ENCODE assay signal across 9 cellular contexts in genomic region chr10:45419673-45420020, GRCh38. TPM values are rescaled to one million over a fixed set of nuclear protein-coding genes. Genes with fewer than 3 reads are reported as not detected.
DNase-seq lines count a peak whose midpoint lies in the region; ATAC-seq and TF ChIP-seq lines count a peak whose summit lies in the region.
"Had no signal": no experiment of that assay in that cellular context is flagged by ENCODE, and none has a peak within 500 bp of the region (broad histone marks: within the 10 kb centered on the region; RNA-seq: fewer than 3 reads in every experiment).

No MANE protein-coding gene starts in this region.

- 15 to 26% methylated on average over 11 of the region's 11 CpGs for WGBS in testis, 2 donors

- TF ChIP-seq CTCF in GM23338 (conservative IDR thresholded peaks at IDR 0.05; ENCODE audit: low read depth in 2 of 2) (no peak), testis (IDR thresholded peaks at IDR 0.05) (no peak)

- H3K9me2 ChIP-seq in GM23338 (ENCODE audit: insufficient read depth) = peaks cover 10% of the 10 kb centered on the region; the same call in 1 of the 2 replicates

- peaks cover 6% of the 10 kb centered on the region for H3K4me1 ChIP-seq in CD4-positive, CD25-positive, alpha-beta regulatory T cell (ENCODE audit: control insufficient read depth, insufficient read depth, low read length, poor library complexity, severe bottlenecking)
- H3K4me1 ChIP-seq in GM23338 (ENCODE audit: insufficient read depth) (peaks cover 5% of the 10 kb centered on the region; the same call in 1 of the 2 replicates), testis (peaks cover 8% of the 10 kb centered on the region)

- no peaks in the 10 kb centered on the region for H3K27me3 ChIP-seq in CD4-positive, CD25-positive, alpha-beta regulatory T cell (ENCODE audit: control insufficient read depth, insufficient read depth, low read length)
- H3K27me3 ChIP-seq in GM23338 (ENCODE audit: insufficient read depth) = 0 out of 2 replicates have a peak, but pooled peaks cover 9% of the 10 kb centered on the region
- H3K27me3 ChIP-seq in testis = no peaks in the 10 kb centered on the region

- peak overlapping the region in 1 of 3 donors; percentile 60 for H3K27ac Mint-ChIP-seq in CD4-positive, CD25-positive, alpha-beta regulatory T cell
- H3K27ac Mint-ChIP-seq in GM23338 = peak overlapping the region; percentile 95

- H3K4me1 Mint-ChIP-seq in CD4-positive, CD25-positive, alpha-beta regulatory T cell = peaks cover 0 to 26% (median 8%) of the 10 kb centered on the region in 4 donors
- H3K4me1 Mint-ChIP-seq in GM23338 = peaks cover 11% of the 10 kb centered on the region

- H3K36me3 ChIP-seq in CD4-positive, CD25-positive, alpha-beta regulatory T cell (ENCODE audit: control insufficient read depth, insufficient read depth, low read length) = no peaks in the 10 kb centered on the region
- H3K36me3 ChIP-seq in GM23338 (ENCODE audit: insufficient read depth) = no peaks in the 10 kb centered on the region
- H3K36me3 ChIP-seq in testis (ENCODE audit: low read depth, missing control alignments) = no peaks in the 10 kb centered on the region

- H4K20me1 ChIP-seq in GM23338 (replicated peaks; ENCODE audit: insufficient read depth) = no peaks in the 10 kb centered on the region

- no peaks in the 10 kb centered on the region for H3K36me3 Mint-ChIP-seq in CD4-positive, CD25-positive, alpha-beta regulatory T cell
- peaks cover 4% of the 10 kb centered on the region; the same call in 1 of the 3 replicates for H3K36me3 Mint-ChIP-seq in GM23338 (ENCODE audit: low read depth)

- H3K27me3 Mint-ChIP-seq in CD4-positive, CD25-positive, alpha-beta regulatory T cell = peaks cover 30% of the 10 kb centered on the region
- H3K27me3 Mint-ChIP-seq in GM23338 (ENCODE audit: insufficient read depth, low read depth, poor library complexity) = peaks cover 19% of the 10 kb centered on the region

- no peaks in the 10 kb centered on the region for H3K79me2 ChIP-seq in GM23338 (replicated peaks; ENCODE audit: insufficient read depth)

- no peak for DNase-seq in CD4-positive, CD25-positive, alpha-beta regulatory T cell
- no peak for DNase-seq in GM23338 (ENCODE audit: low spot score)
- DNase-seq in left kidney (ENCODE audit: low read depth, low spot score) = peak; percentile 79
- no peak for DNase-seq in testis
- DNase-seq in AG08395 (ENCODE audit: low spot score) = no peak
- DNase-seq in cerebellar cortex (ENCODE audit: low spot score) = no peak
- DNase-seq in middle frontal gyrus (ENCODE audit: extremely low spot score, low spot score) = no peak

- H3K9me3 ChIP-seq in CD4-positive, CD25-positive, alpha-beta regulatory T cell (ENCODE audit: control insufficient read depth in 2 of 2, low read length in 2 of 2) = no peaks in the 10 kb centered on the region
- no peaks in the 10 kb centered on the region for H3K9me3 ChIP-seq in testis

- H3K4me3 Mint-ChIP-seq in CD4-positive, CD25-positive, alpha-beta regulatory T cell = peak overlapping the region in 3 of 4 donors; percentile 18 to 83 (median 57)
- peak overlapping the region; percentile 96 for H3K4me3 Mint-ChIP-seq in GM23338

- H3K4me2 ChIP-seq in GM23338 = peak overlapping the region; percentile 93

- intact Hi-C loops in testis (cut with DNase I; ENCODE audit: low total_unique reads) = no loop called here

- TF ChIP-seq POLR2A in testis (IDR thresholded peaks at IDR 0.05) = no peak

- H3K27ac ChIP-seq in CD4-positive, CD25-positive, alpha-beta regulatory T cell (ENCODE audit: insufficient read depth, low read length, poor library complexity, severe bottlenecking) = no peak overlapping the region
- H3K27ac ChIP-seq in GM23338 (ENCODE audit: low read depth) (no peak overlapping the region), angular gyrus (ENCODE audit: low read depth, low read length) (peak overlapping the region; percentile 68), testis (peak overlapping the region; percentile 42 to 72)

- no peaks in the 10 kb centered on the region for H3K9me3 Mint-ChIP-seq in CD4-positive, CD25-positive, alpha-beta regulatory T cell
- peaks cover under 1% of the 10 kb centered on the region; the same call in 2 of the 3 replicates for H3K9me3 Mint-ChIP-seq in GM23338

- peak overlapping the region; percentile 94 for H2AFZ ChIP-seq in GM23338

- no peak overlapping the region for H3K4me3 ChIP-seq in CD4-positive, CD25-positive, alpha-beta regulatory T cell (ENCODE audit: low read depth, low read length)
- H3K4me3 ChIP-seq in GM23338 (peak overlapping the region; percentile 82), testis (peak overlapping the region; percentile 54 to 70)

- H3F3A ChIP-seq in GM23338 (replicated peaks; ENCODE audit: low read depth) = no peaks in the 10 kb centered on the region

- no peak for ATAC-seq in CD4-positive, CD25-positive, alpha-beta regulatory T cell (ENCODE audit: low read depth in 2 of 2)
- ATAC-seq in GM23338 = peak; percentile 54
- ATAC-seq: HCT116 had no signal

TF ChIP-seq in GM23338, 12 proteins besides CTCF, POLR2A, EP300 and RAD21 (continues in another document):
- TF ChIP-seq CREB1 (CRISPR knock-in tag; IDR thresholded peaks at IDR 0.05; ENCODE audit: low read depth) (no peak), REST (IDR thresholded peaks at IDR 0.05; ENCODE audit: unreplicated experiment) (no peak), NANOG (IDR thresholded peaks at IDR 0.05; ENCODE audit: borderline replicate concordance) (no peak), ZNF331 (CRISPR knock-in tag; IDR thresholded peaks at IDR 0.05; ENCODE audit: low read depth) (no peak), EZH2phosphoT487 (IDR thresholded peaks at IDR 0.05; ENCODE audit: unreplicated experiment) (no peak), ZNF114 (CRISPR knock-in tag; IDR thresholded peaks at IDR 0.05) (no peak), JUNB (IDR thresholded peaks at IDR 0.05; ENCODE audit: unreplicated experiment) (no peak), STAT1 (IDR thresholded peaks at IDR 0.05; ENCODE audit: unreplicated experiment) (no peak), ETS1 (IDR thresholded peaks at IDR 0.05) (no peak)

RNA-seq across cellular contexts. Expression of gene ALOX5, which starts 45.6 kb away (rescaled TPM):
- total RNA-seq in CD4-positive, CD25-positive, alpha-beta regulatory T cell = 1.2 TPM
- polyA plus RNA-seq in CD4-positive, CD25-positive, alpha-beta regulatory T cell = 1 to 10 TPM in 1 of 4 donors, under 1 TPM in 3; 0.16 to 1.5 (median 0.25) TPM
- total RNA-seq in GM23338 (2014; rRNA removed; shearing (Covaris generic)) = 5.4 and 5.7 TPM in 2 replicates
- polyA plus RNA-seq in GM23338 (2016; fragmentation: Nextera tagmentation; extraction: Ambion mirVana) (2.8 and 3.7 TPM in 2 replicates), testis (ENCODE audit: insufficient read depth, low read depth, low replicate concordance) (11.4 TPM)
- total RNA-seq in testis = 10 to 100 TPM; 13.7 to 18.5 TPM

Comparison
In these comparisons a context has a peak if more than half of its experiments do, and no peak if none do; other contexts are left out.
1. H3K27ac ChIP-seq: peak in angular gyrus (single experiment) and testis (2 of 2); none in CD4-positive, CD25-positive, alpha-beta regulatory T cell (single experiment) and GM23338 (single experiment).